ENCODE assay signal across 16 cellular contexts in genomic region chr17:81842725-81843504, GRCh38. TPM values are rescaled to one million over a fixed set of nuclear protein-coding genes. Genes with fewer than 3 reads are reported as not detected.
A peak's percentile ranks its signal among the peaks of the same experiment; 100 is the strongest.
DNase-seq lines count a peak whose midpoint lies in the region; ATAC-seq and TF ChIP-seq lines count a peak whose summit lies in the region.
"Had no signal": no experiment of that assay in that cellular context is flagged by ENCODE, and none has a peak within 500 bp of the region (broad histone marks: within the 10 kb centered on the region; RNA-seq: fewer than 3 reads in every experiment).

No MANE protein-coding gene starts in this region.

- H3K79me1 ChIP-seq in trophoblast cell (ENCODE audit: low read length) = peaks cover 6% of the 10 kb centered on the region

- no CpG with 5 or more reads among the region's 21 CpGs for WGBS in trophoblast cell (ENCODE audit: extremely low coverage, insufficient coverage, insufficient read length)

- no peak overlapping the region for H2AK5ac ChIP-seq in trophoblast cell (ENCODE audit: low read length)

- peak; percentile 13; the same call in 1 of the 3 replicates for ATAC-seq in DND-41 (ENCODE audit: insufficient read depth, low read depth)
- ATAC-seq in GM19395 (IDR thresholded peaks at IDR 0.05; ENCODE audit: unreplicated experiment) = no peak
- ATAC-seq: activated T-cell treated with anti-CD3 and anti-CD28 coated beads, Interleukin-2, amount 50 U/mL, for 4 hours had no signal

- TF ChIP-seq POLR2A in NB4 (IDR thresholded peaks at IDR 0.05; ENCODE audit: extremely low read depth, insufficient read length) = peak; percentile 26

- no peak overlapping the region for H3K23ac ChIP-seq in trophoblast cell (ENCODE audit: low read length)

- TF ChIP-seq CTCF in DND-41 (IDR thresholded peaks at IDR 0.05; ENCODE audit: borderline replicate concordance, extremely low read depth, low read length, poor library complexity, severe bottlenecking) = no peak
- TF ChIP-seq CTCF in NB4 (IDR thresholded peaks at IDR 0.05; ENCODE audit: low read depth, low read length) = no peak
- TF ChIP-seq CTCF in fibroblast of lung (conservative IDR thresholded peaks at IDR 0.05 in 1 of 2, IDR thresholded peaks at IDR 0.05 in 1 of 2; ENCODE audit: low read depth in 1 of 2, low read length in 2 of 2) = no peak

- H2AFZ ChIP-seq in DND-41 (ENCODE audit: low read depth, low read length) = no peak overlapping the region
- H2AFZ ChIP-seq in fibroblast of lung (ENCODE audit: low read length) = no peak overlapping the region
- H2AFZ ChIP-seq in trophoblast cell (ENCODE audit: insufficient read depth, low read length, poor library complexity) = no peak overlapping the region

- H3K4me1 ChIP-seq in DND-41 (ENCODE audit: insufficient read depth, low read length) = no peaks in the 10 kb centered on the region
- H3K4me1 ChIP-seq in fibroblast of lung (ENCODE audit: control insufficient read depth, extremely low read depth, insufficient read depth, low read length) = no peaks in the 10 kb centered on the region
- peaks cover 15 to 20% of the 10 kb centered on the region in 2 experiments for H3K4me1 ChIP-seq in trophoblast cell (ENCODE audit: control insufficient read depth in 1 of 2, insufficient read depth in 2 of 2, low read length in 2 of 2)

- no peak overlapping the region for H3K4ac ChIP-seq in trophoblast cell (ENCODE audit: low read depth, low read length)

- H3K4me2 ChIP-seq in DND-41 (ENCODE audit: insufficient read depth, low read length) (no peak overlapping the region), fibroblast of lung (ENCODE audit: extremely low read depth, insufficient read depth, low read length) (no peak overlapping the region), trophoblast cell (ENCODE audit: low read length) (no peak overlapping the region)

- H3K9me3 ChIP-seq in DND-41 (ENCODE audit: insufficient read depth, low read length, severe bottlenecking) (no peaks in the 10 kb centered on the region), fibroblast of lung (ENCODE audit: control insufficient read depth, insufficient read depth, low read depth, low read length) (no peaks in the 10 kb centered on the region), trophoblast cell (ENCODE audit: insufficient read depth, low read depth, low read length) (peaks cover 4% of the 10 kb centered on the region)
- H3K9me3 ChIP-seq: stomach had no signal

- H3K9ac ChIP-seq in DND-41 (ENCODE audit: low read depth, low read length) (no peak overlapping the region), fibroblast of lung (ENCODE audit: insufficient read depth, low read length) (no peak overlapping the region), trophoblast cell (ENCODE audit: low read length) (peak overlapping the region; percentile 44)

- H3K27me3 ChIP-seq in DND-41 (ENCODE audit: insufficient read depth, low read length, poor library complexity) = no peaks in the 10 kb centered on the region
- no peaks in the 10 kb centered on the region for H3K27me3 ChIP-seq in fibroblast of lung (ENCODE audit: control insufficient read depth, insufficient read depth, low read length)
- H3K27me3 ChIP-seq in trophoblast cell (ENCODE audit: insufficient read depth, low read length) = no peaks in the 10 kb centered on the region
- H3K27me3 ChIP-seq: stomach had no signal

- no peak overlapping the region for H4K91ac ChIP-seq in trophoblast cell (ENCODE audit: low read depth, low read length)

- H3K36me3 ChIP-seq in DND-41 (ENCODE audit: insufficient read depth, low read length) (peaks cover 55% of the 10 kb centered on the region), fibroblast of lung (ENCODE audit: control insufficient read depth, insufficient read depth, low read length) (peaks cover 43% of the 10 kb centered on the region), trophoblast cell (ENCODE audit: control insufficient read depth in 1 of 2, insufficient read depth in 2 of 2, low read length in 2 of 2) (peaks cover 54 to 59% of the 10 kb centered on the region in 2 experiments)

- H4K20me1 ChIP-seq in DND-41 (ENCODE audit: insufficient read depth, low read length) (peaks cover 30% of the 10 kb centered on the region), fibroblast of lung (ENCODE audit: control insufficient read depth, extremely low read depth, insufficient read depth, low read length) (no peaks in the 10 kb centered on the region)

- H2BK120ac ChIP-seq in trophoblast cell (ENCODE audit: insufficient read depth, low read length, poor library complexity) = no peak overlapping the region

- H3K14ac ChIP-seq in trophoblast cell (ENCODE audit: low read length) = no peak overlapping the region

- H3K4me3 ChIP-seq in DND-41 (ENCODE audit: low read depth in 1 of 2, low read length in 2 of 2) (no peak overlapping the region), NB4 (ENCODE audit: low read depth, low read length) (no peak overlapping the region), fibroblast of lung (replicated peaks in 1 of 4; ENCODE audit: control extremely low read depth in 1 of 4, insufficient read depth in 1 of 4, low read depth in 3 of 4, low read length in 4 of 4) (no peak overlapping the region), trophoblast cell (ENCODE audit: low read depth, low read length) (no peak overlapping the region)
- H3K4me3 ChIP-seq: stomach had no signal

- H3K79me2 ChIP-seq in DND-41 (ENCODE audit: insufficient read depth, low read length) = no peaks in the 10 kb centered on the region
- H3K79me2 ChIP-seq in fibroblast of lung (ENCODE audit: control insufficient read depth, insufficient read depth, low read length) = no peaks in the 10 kb centered on the region
- H3K79me2 ChIP-seq in trophoblast cell (ENCODE audit: control insufficient read depth, insufficient read depth, low read length, poor library complexity) = no peaks in the 10 kb centered on the region

- no peak overlapping the region for H2BK12ac ChIP-seq in trophoblast cell (ENCODE audit: low read length)

- no peak overlapping the region for H3K18ac ChIP-seq in trophoblast cell (ENCODE audit: low read length)

- DNase-seq in DND-41 = no peak
- DNase-seq in NB4 (ENCODE audit: low read depth) = peak; percentile 65
- DNase-seq in fibroblast of lung (ENCODE audit: low read depth in 2 of 2) = peak in 1 of 2 donors; percentile 55
- DNase-seq in trophoblast cell = no peak
- DNase-seq in inferior parietal cortex (ENCODE audit: extremely low spot score) = no peak
- no peak for DNase-seq in stimulated activated CD4-positive, alpha-beta T cell treated with anti-CD3 and anti-CD28 coated beads, Interleukin-4, amount 100 ng/mL, for 24 hours
- DNase-seq in NCI-H1048 (lab: John Stamatoyannopoulos, UW) = no peak
- DNase-seq: activated CD4-positive, alpha-beta T cell treated with anti-CD3 and anti-CD28 coated beads for 1 hour; activated T-cell treated with anti-CD3 and anti-CD28 coated beads, Interleukin-2, amount 50 U/mL, for 4 hours; hypothalamus; Kasumi-1; NCI-H2171 treated with DMSO at 0.1 percent for 48 hours; posterior cingulate gyrus; stomach; SW 1271 had no signal

- H4K12ac ChIP-seq in trophoblast cell (ENCODE audit: low read depth, low read length) = no peak overlapping the region

- no peak overlapping the region for H2BK5ac ChIP-seq in trophoblast cell (ENCODE audit: low read depth, low read length, poor library complexity)

- no peak overlapping the region for H4K8ac ChIP-seq in trophoblast cell (ENCODE audit: low read depth, low read length)

- H3K27ac ChIP-seq in DND-41 (ENCODE audit: low read length) = no peak overlapping the region
- H3K27ac ChIP-seq in fibroblast of lung (ENCODE audit: insufficient read depth, low read length) = peak overlapping the region; percentile 53
- peak overlapping the region; percentile 6 for H3K27ac ChIP-seq in trophoblast cell (ENCODE audit: low read depth, low read length)
- H3K27ac ChIP-seq: stomach had no signal

RNA-seq across cellular contexts. Expression of gene PPP1R27, which starts 8.1 kb away (rescaled TPM):
- total RNA-seq in fibroblast of lung = under 0.01 TPM in 1 of 2 replicates, not detected in the other
- not detected in 2 replicates for polyA plus RNA-seq in fibroblast of lung
- polyA plus RNA-seq in fibroblast of lung (2012) = not detected in 2 replicates
- polyA minus RNA-seq in fibroblast of lung (ENCODE audit: low replicate concordance) = not detected in 2 replicates
- polyA plus RNA-seq in trophoblast cell (2013) = 0.33 and 0.43 TPM in 2 replicates
- total RNA-seq: activated T-cell treated with anti-CD3 and anti-CD28 coated beads, Interleukin-2, amount 50 U/mL, for 4 hours; stomach had no signal

RNA-seq across cellular contexts. Expression of gene MCRIP1, which starts 9.8 kb away (rescaled TPM):
- total RNA-seq in fibroblast of lung = 108 and 118 TPM in 2 replicates
- polyA plus RNA-seq in fibroblast of lung = 37.5 and 37.6 TPM in 2 replicates
- polyA plus RNA-seq in fibroblast of lung (2012) = 69.9 and 73.3 TPM in 2 replicates
- 20.2 and 27.2 TPM in 2 replicates for polyA minus RNA-seq in fibroblast of lung (ENCODE audit: low replicate concordance)
- polyA plus RNA-seq in trophoblast cell (2013) = 120 and 125 TPM in 2 replicates

RNA-seq across cellular contexts. Expression of gene P4HB, which starts 17.4 kb away (rescaled TPM):
- 633 and 1,034 TPM in 2 replicates for total RNA-seq in fibroblast of lung
- 106 and 109 TPM in 2 replicates for polyA plus RNA-seq in fibroblast of lung
- polyA plus RNA-seq in fibroblast of lung (2012) = 919 and 1,078 TPM in 2 replicates
- 298 and 690 TPM in 2 replicates for polyA minus RNA-seq in fibroblast of lung (ENCODE audit: low replicate concordance)
- 2,115 and 2,196 TPM in 2 replicates for polyA plus RNA-seq in trophoblast cell (2013)

RNA-seq across cellular contexts. Expression of gene ARHGDIA, which starts 28.2 kb away (rescaled TPM):
- 61.6 and 95.0 TPM in 2 replicates for total RNA-seq in fibroblast of lung
- polyA plus RNA-seq in fibroblast of lung = 164 and 254 TPM in 2 replicates
- 723 and 976 TPM in 2 replicates for polyA plus RNA-seq in fibroblast of lung (2012)
- 99.0 and 121 TPM in 2 replicates for polyA minus RNA-seq in fibroblast of lung (ENCODE audit: low replicate concordance)
- polyA plus RNA-seq in trophoblast cell (2013) = 397 and 403 TPM in 2 replicates

RNA-seq across cellular contexts. Expression of gene GCGR, which starts 39.0 kb away (rescaled TPM):
- total RNA-seq in fibroblast of lung = not detected in 2 replicates
- polyA plus RNA-seq in fibroblast of lung = not detected in 2 replicates
- not detected in 2 replicates for polyA plus RNA-seq in fibroblast of lung (2012)
- not detected in 2 replicates for polyA minus RNA-seq in fibroblast of lung (ENCODE audit: low replicate concordance)
- polyA plus RNA-seq in trophoblast cell (2013) = 0.04 and 0.07 TPM in 2 replicates
- total RNA-seq: activated T-cell treated with anti-CD3 and anti-CD28 coated beads, Interleukin-2, amount 50 U/mL, for 4 hours had no signal
